ENCODE assay signal across 16 cellular contexts in the genomic region with DNA sequence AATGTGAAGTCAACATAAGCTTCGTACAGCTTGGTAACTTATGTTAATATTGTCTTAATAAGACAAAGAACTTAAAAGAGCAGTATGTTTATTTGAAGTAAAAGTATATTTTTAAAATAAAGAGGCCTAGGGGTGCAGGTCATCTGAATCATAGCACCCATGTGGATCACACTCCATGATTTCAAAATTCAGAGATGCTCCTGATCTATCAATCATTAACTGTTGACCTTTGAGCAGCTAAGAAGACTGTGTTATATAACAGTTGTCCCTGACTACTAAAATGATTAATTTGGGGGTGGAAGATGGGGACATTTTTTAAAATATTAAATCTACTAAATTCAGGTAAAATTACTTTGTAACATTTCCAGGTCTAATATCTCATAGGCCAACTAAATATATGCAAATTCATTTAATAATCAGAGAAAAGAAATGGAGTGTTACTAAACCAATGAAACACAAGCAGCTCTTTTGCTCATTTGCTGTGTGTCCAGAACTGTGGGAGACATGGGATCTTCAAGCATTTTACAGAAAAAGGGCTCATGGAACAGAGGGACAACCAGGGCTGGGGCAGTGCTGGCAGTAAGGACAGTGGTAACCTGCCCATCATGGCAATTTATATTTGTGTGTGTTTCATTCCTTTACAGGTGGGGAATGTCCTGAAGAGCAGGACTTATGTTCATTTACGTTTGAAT.
DNase-seq lines count a peak whose midpoint lies in the region; FAIRE-seq and TF ChIP-seq lines count a peak whose summit lies in the region.
"Had no signal": no experiment of that assay in that cellular context is flagged by ENCODE, and none has a peak within 500 bp of the region (broad histone marks: within the 10 kb centered on the region; RNA-seq: fewer than 3 reads in every experiment).

No MANE protein-coding gene starts in this region.

- no peaks in the 10 kb centered on the region for H3K27me3 ChIP-seq in astrocyte (ENCODE audit: insufficient read depth, low read length)
- no peaks in the 10 kb centered on the region for H3K27me3 ChIP-seq in mesenchymal stem cell (ENCODE audit: control insufficient read depth in 1 of 2, insufficient read depth in 1 of 2, low read length in 2 of 2)
- no peaks in the 10 kb centered on the region for H3K27me3 ChIP-seq in smooth muscle cell (ENCODE audit: low read depth)

- H3K27ac ChIP-seq in astrocyte (ENCODE audit: low read depth, low read length): no peak overlapping the region
- no peak overlapping the region for H3K27ac ChIP-seq in mesenchymal stem cell (ENCODE audit: low read length, poor library complexity, severe bottlenecking)
- peak overlapping the region; percentile 33 for H3K27ac ChIP-seq in smooth muscle cell (ENCODE audit: low read depth)
- H3K27ac ChIP-seq: KMS-11 had no signal

- no peaks in the 10 kb centered on the region for H3K79me1 ChIP-seq in mesenchymal stem cell (replicated peaks; ENCODE audit: low read length, poor library complexity, severe bottlenecking)

- H3K23ac ChIP-seq in mesenchymal stem cell (ENCODE audit: low read length in 2 of 2): no peak overlapping the region

- H4K20me1 ChIP-seq in astrocyte (ENCODE audit: insufficient read depth, low read length) (no peaks in the 10 kb centered on the region), smooth muscle cell (ENCODE audit: low read depth) (no peaks in the 10 kb centered on the region)

- peak overlapping the region; percentile 3 for H2AK5ac ChIP-seq in mesenchymal stem cell (ENCODE audit: low read length, severe bottlenecking)

- H2AFZ ChIP-seq in astrocyte (ENCODE audit: low read depth, low read length) (no peak overlapping the region), mesenchymal stem cell (ENCODE audit: low read depth, low read length) (no peak overlapping the region), smooth muscle cell (ENCODE audit: low read depth) (no peak overlapping the region)

- H4K91ac ChIP-seq in mesenchymal stem cell (ENCODE audit: low read length): no peak overlapping the region

- no peaks in the 10 kb centered on the region for H3K9me3 ChIP-seq in astrocyte (ENCODE audit: insufficient read depth, low read depth, low read length)
- H3K9me3 ChIP-seq in mesenchymal stem cell (ENCODE audit: control insufficient read depth, low read length): no peaks in the 10 kb centered on the region
- H3K9me3 ChIP-seq in smooth muscle cell (replicated peaks; ENCODE audit: low read depth): no peaks in the 10 kb centered on the region

- H4K8ac ChIP-seq in mesenchymal stem cell (ENCODE audit: low read length): no peak overlapping the region

- H3K9me3 Mint-ChIP-seq in astrocyte (ENCODE audit: unreplicated experiment): no peaks in the 10 kb centered on the region
- H3K9me3 Mint-ChIP-seq: CD8-positive, alpha-beta memory T cell had no signal

- no peaks in the 10 kb centered on the region for H3K36me3 ChIP-seq in astrocyte (ENCODE audit: insufficient read depth, low read length)
- no peaks in the 10 kb centered on the region for H3K36me3 ChIP-seq in mesenchymal stem cell (ENCODE audit: control insufficient read depth in 1 of 2, insufficient read depth in 2 of 2, low read depth in 1 of 2, low read length in 2 of 2)
- H3K36me3 ChIP-seq in smooth muscle cell (ENCODE audit: low read depth): no peaks in the 10 kb centered on the region

- no peaks in the 10 kb centered on the region for H3K36me3 Mint-ChIP-seq in astrocyte (ENCODE audit: low read depth, unreplicated experiment)
- H3K36me3 Mint-ChIP-seq: CD8-positive, alpha-beta memory T cell had no signal

- H2BK15ac ChIP-seq in mesenchymal stem cell (ENCODE audit: low read depth, poor library complexity, severe bottlenecking): no peak overlapping the region

- H3K4me2 ChIP-seq in astrocyte (ENCODE audit: low read length) (peak overlapping the region; percentile 6), mesenchymal stem cell (ENCODE audit: low read length, poor library complexity, severe bottlenecking) (no peak overlapping the region), smooth muscle cell (peak overlapping the region; percentile 42)
- H3K4me2 ChIP-seq: KMS-11 had no signal

- H3K9ac ChIP-seq in astrocyte (ENCODE audit: low read length) (no peak overlapping the region), mesenchymal stem cell (ENCODE audit: low read length) (no peak overlapping the region), smooth muscle cell (ENCODE audit: low read depth) (no peak overlapping the region)
- H3K9ac ChIP-seq: KMS-11 had no signal

- no peak overlapping the region for H3K14ac ChIP-seq in mesenchymal stem cell (ENCODE audit: low read length in 2 of 2)

- 100% methylated on average over 1 of the region's 2 CpGs for WGBS in mesenchymal stem cell
- WGBS in smooth muscle cell (ENCODE audit: low lambda C conversion rate): 78% methylated on average over 2 of the region's 2 CpGs

- no peaks in the 10 kb centered on the region for H3K27me3 Mint-ChIP-seq in astrocyte (ENCODE audit: low read depth, unreplicated experiment)

- no peak overlapping the region for H3K18ac ChIP-seq in mesenchymal stem cell (ENCODE audit: low read depth in 1 of 2, low read length in 2 of 2)

- no peak overlapping the region for H3K4ac ChIP-seq in mesenchymal stem cell (ENCODE audit: low read depth in 1 of 2, low read length in 2 of 2)

- H3K4me1 Mint-ChIP-seq in astrocyte (ENCODE audit: low read depth, unreplicated experiment): peaks cover 24% of the 10 kb centered on the region
- H3K4me1 Mint-ChIP-seq: CD8-positive, alpha-beta memory T cell had no signal

- no peak overlapping the region for H3K27ac Mint-ChIP-seq in astrocyte (ENCODE audit: unreplicated experiment)
- H3K27ac Mint-ChIP-seq: CD8-positive, alpha-beta memory T cell had no signal

- TF ChIP-seq CTCF in astrocyte (IDR thresholded peaks at IDR 0.05; ENCODE audit: insufficient read depth, low read depth, low read length) (no peak), smooth muscle cell (IDR thresholded peaks at IDR 0.05; ENCODE audit: borderline replicate concordance, insufficient read depth, poor library complexity, severe bottlenecking) (no peak)

- H3K4me3 Mint-ChIP-seq in astrocyte (ENCODE audit: unreplicated experiment): no peak overlapping the region
- H3K4me3 Mint-ChIP-seq: CD8-positive, alpha-beta memory T cell had no signal

- no peak overlapping the region for H2BK5ac ChIP-seq in mesenchymal stem cell (ENCODE audit: low read depth, low read length, poor library complexity, severe bottlenecking)

- no peak for FAIRE-seq in astrocyte (lab: Jason Lieb, UNC)

- H3K4me1 ChIP-seq in astrocyte (ENCODE audit: insufficient read depth, low read length) (peaks cover 9% of the 10 kb centered on the region), mesenchymal stem cell (ENCODE audit: control insufficient read depth, insufficient read depth, low read depth, low read length) (peaks cover 3% of the 10 kb centered on the region), smooth muscle cell (ENCODE audit: low read depth) (peaks cover 12% of the 10 kb centered on the region)

- H3K79me2 ChIP-seq in astrocyte (ENCODE audit: insufficient read depth, low read length) (no peaks in the 10 kb centered on the region), smooth muscle cell (ENCODE audit: low read depth) (no peaks in the 10 kb centered on the region)

- no peak overlapping the region for H3K4me3 ChIP-seq in astrocyte (ENCODE audit: insufficient read depth, low read depth, low read length)
- H3K4me3 ChIP-seq in mesenchymal stem cell (ENCODE audit: insufficient read depth in 1 of 2, low read depth in 1 of 2, low read length in 2 of 2): no peak overlapping the region
- H3K4me3 ChIP-seq in smooth muscle cell: no peak overlapping the region

- no peak overlapping the region for H2BK12ac ChIP-seq in mesenchymal stem cell (ENCODE audit: low read length in 2 of 2)

- H3F3A ChIP-seq in smooth muscle cell (ENCODE audit: low read depth): no peaks in the 10 kb centered on the region

- no peak overlapping the region for H2BK120ac ChIP-seq in mesenchymal stem cell (ENCODE audit: low read depth, low read length)

- DNase-seq in HuH-7 (ENCODE audit: low spot score) (peak; percentile 15), astrocyte (ENCODE audit: low read depth) (no peak), mesenchymal stem cell (no peak), smooth muscle cell (lab: John Stamatoyannopoulos, UW; ENCODE audit: unreplicated experiment) (no peak), HuH-7.5 (ENCODE audit: low spot score) (no peak), cerebellar nuclear complex (lab: John Stamatoyannopoulos, UW) (no peak), HPDE6-E6E7 (ENCODE audit: extremely low spot score) (no peak)
- DNase-seq: CD8-positive, alpha-beta memory T cell; DMS 273 treated with DMSO at 0.1 percent for 48 hours; NCI-H1105; NCI-H1694 treated with DMSO at 0.1 percent for 48 hours; NCI-H345; NCI-H526 treated with DMSO at 0.1 percent for 48 hours; NK-92 treated with Interleukin-12 subunit alpha and Interleukin-12 subunit beta, amount 100 ng/mL, for 24 hours; SHP77 had no signal
